ENCODE assay signal across 7 cellular contexts in the genomic region with DNA sequence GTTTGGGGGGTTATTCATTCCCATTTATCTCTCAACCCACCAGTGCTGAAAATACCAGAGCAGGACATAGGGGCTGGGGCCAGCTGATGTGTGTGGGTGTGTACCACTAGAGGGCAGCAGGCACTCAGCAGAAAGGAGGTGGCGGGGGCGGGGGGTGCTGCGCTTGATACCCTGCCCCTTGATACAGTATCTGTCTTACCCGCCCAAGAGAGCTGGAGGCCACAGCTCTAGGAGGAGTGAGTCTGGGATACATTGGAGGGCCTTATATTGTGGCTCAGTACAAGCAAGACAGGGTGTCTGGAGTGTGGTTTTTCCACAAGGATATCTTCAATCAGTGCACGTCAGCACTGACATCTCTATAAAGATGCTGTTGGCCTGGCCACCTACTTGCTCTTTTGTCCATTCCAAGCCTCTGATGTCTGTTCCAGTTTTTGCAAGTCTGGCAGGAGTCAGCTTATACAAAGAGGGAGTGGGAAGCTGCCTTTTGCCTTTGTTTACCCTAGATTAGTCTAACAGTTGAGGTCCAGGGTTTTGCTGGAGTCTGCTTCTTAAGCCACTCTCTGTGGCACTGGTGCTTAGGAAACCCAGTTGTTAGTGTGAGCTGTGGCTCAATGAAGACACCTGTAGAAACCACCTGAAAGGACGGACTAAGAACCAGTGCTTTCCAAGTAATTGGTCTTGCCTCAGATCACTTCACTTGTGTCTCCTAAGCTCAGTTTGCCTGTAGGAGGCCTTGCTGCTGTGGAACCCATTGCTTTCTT. TPM values are rescaled to one million over a fixed set of nuclear protein-coding genes. Genes with fewer than 3 reads are reported as not detected.
DNase-seq lines count a peak whose midpoint lies in the region; ATAC-seq and TF ChIP-seq lines count a peak whose summit lies in the region.

No MANE protein-coding gene starts in this region.

- H3K36me3 ChIP-seq in MG63 (peaks cover 56% of the 10 kb centered on the region), tibial nerve (peaks cover 0 to 64% (median 13%) of the 10 kb centered on the region in 3 donors)

- no peak overlapping the region for H3K4me3 ChIP-seq in MG63
- H3K4me3 ChIP-seq in epithelial cell of esophagus (ENCODE audit: low read length): no peak overlapping the region
- H3K4me3 ChIP-seq in tibial nerve: no peak overlapping the region

- ATAC-seq in HG02759 (IDR thresholded peaks at IDR 0.05; ENCODE audit: unreplicated experiment): no peak

- H3K27me3 ChIP-seq in MG63: no peaks in the 10 kb centered on the region
- no peaks in the 10 kb centered on the region for H3K27me3 ChIP-seq in tibial nerve

- DNase-seq in GM03348 (ENCODE audit: low spot score) (peak; percentile 75), MG63 (peak; percentile 35), epithelial cell of esophagus (ENCODE audit: low read depth) (peak; percentile 61), myocyte (ENCODE audit: low read depth) (peak; percentile 53), tibial nerve (ENCODE audit: low spot score in 2 of 2) (peak in 1 of 2 donors; percentile 32)
- DNase-seq in activated CD8-positive, alpha-beta memory T cell treated with anti-CD3 and anti-CD28 coated beads for 24 hours: peak; percentile 74

- H3K9me3 ChIP-seq in MG63 (no peaks in the 10 kb centered on the region), tibial nerve (no peaks in the 10 kb centered on the region)

- no peak for TF ChIP-seq POLR2A in tibial nerve (IDR thresholded peaks at IDR 0.05)

- TF ChIP-seq CTCF in epithelial cell of esophagus (IDR thresholded peaks at IDR 0.05; ENCODE audit: insufficient read depth, low read depth, low read length, missing control alignments) (peak; percentile 74), tibial nerve (IDR thresholded peaks at IDR 0.05) (peak; percentile 43 to 69 (median 53))

- H3K4me1 ChIP-seq in tibial nerve: peaks cover 0 to 73% (median 38%) of the 10 kb centered on the region in 4 donors

- no peak for TF ChIP-seq EP300 in tibial nerve (IDR thresholded peaks at IDR 0.05)

- 44 to 65% methylated on average over 6 of the region's 6 CpGs for WGBS in tibial nerve, 2 donors

- peak overlapping the region in 1 of 4 donors; percentile 10 for H3K27ac ChIP-seq in tibial nerve

RNA-seq across cellular contexts. Expression of a gene that starts 1.5 kb away (rescaled TPM):
- 24.6 and 25.2 TPM in 2 replicates for total RNA-seq in MG63 (2014; rRNA removed; shearing (Covaris generic); ENCODE audit: low replicate concordance)
- total RNA-seq in myocyte (25.8 and 26.1 TPM in 2 replicates), tibial nerve (10 to 100 TPM; 22.6 to 32.4 (median 26.0) TPM)
- polyA plus RNA-seq in myocyte (2012): 22.9 TPM

RNA-seq across cellular contexts. Expression of a gene that starts 4.5 kb away (rescaled TPM):
- 94.0 and 129 TPM in 2 replicates for total RNA-seq in MG63 (2014; rRNA removed; shearing (Covaris generic); ENCODE audit: low replicate concordance)
- 65.2 and 129 TPM in 2 replicates for total RNA-seq in myocyte
- 161 TPM for polyA plus RNA-seq in myocyte (2012)
- 10 to 100 TPM in 3 of 4 donors, 1 to 10 TPM in 1; 9.8 to 28.4 (median 23.0) TPM for total RNA-seq in tibial nerve
